Comparison of ENCODE assay signal across 34 cellular contexts in genomic region chr16:50570354-50570753, GRCh38.
"Had no signal": no experiment of that assay in that cellular context is flagged by ENCODE, and none has a peak within 500 bp of the region (broad histone marks: within the 10 kb centered on the region; RNA-seq: fewer than 3 reads in every experiment).

No MANE protein-coding gene starts in this region.

- H3K9me3 ChIP-seq: adrenal gland, body of pancreas, breast epithelium had no signal

- H3K27me3 Mint-ChIP-seq: activated CD4-positive, alpha-beta memory T cell treated with anti-CD3 and anti-CD28 coated beads for 36 hours; activated CD4-positive, alpha-beta T cell treated with anti-CD3 and anti-CD28 coated beads, Interleukin-2, amount 10 ng/mL, durations not matched to agents 24 days and 14 days; activated CD8-positive, alpha-beta T cell treated with anti-CD3 and anti-CD28 coated beads for 36 hours; activated naive CD8-positive, alpha-beta T cell treated with anti-CD3 and anti-CD28 coated beads for 36 hours; activated T-helper 17 cell treated with anti-CD3 and anti-CD28 coated beads, Interleukin-2, amount 50 U/mL, for 72 hours; T-cell; T-helper 17 cell had no signal

- H3K27ac Mint-ChIP-seq: activated B cell treated with CpG ODN at 0.5 μM for 24 hours; activated CD4-positive, alpha-beta memory T cell treated with anti-CD3 and anti-CD28 coated beads for 36 hours; activated CD4-positive, alpha-beta T cell treated with anti-CD3 and anti-CD28 coated beads, Interleukin-2, amount 10 ng/mL, durations not matched to agents 24 days and 14 days; activated CD8-positive, alpha-beta T cell treated with anti-CD3 and anti-CD28 coated beads for 36 hours; activated naive CD4-positive, alpha-beta T cell treated with anti-CD3 and anti-CD28 coated beads for 36 hours; activated naive CD8-positive, alpha-beta T cell treated with anti-CD3 and anti-CD28 coated beads for 36 hours; activated T-cell treated with anti-CD3 and anti-CD28 coated beads, Interleukin-2, amount 50 U/mL, for 72 hours; activated T-helper 1 cell treated with anti-CD3 and anti-CD28 coated beads, Interleukin-12 subunit alpha, Interleukin-12 subunit beta, Interleukin-2, Interleukin-4 antibody, amounts not matched to agents 30 ng/mL and 10 ng/mL and 1 ng/mL, durations not matched to agents 14 hours and 24 hours and 36 hours; activated T-helper 17 cell treated with anti-CD3 and anti-CD28 coated beads, Interleukin-2, amount 50 U/mL, for 72 hours; T-cell; T-helper 17 cell had no signal

- H3K4me3 Mint-ChIP-seq: activated B cell treated with CpG ODN at 0.5 μM for 24 hours; activated CD4-positive, alpha-beta memory T cell treated with anti-CD3 and anti-CD28 coated beads for 36 hours; activated CD4-positive, alpha-beta T cell treated with anti-CD3 and anti-CD28 coated beads, Interleukin-2, amount 10 ng/mL, durations not matched to agents 24 days and 14 days; activated CD8-positive, alpha-beta T cell treated with anti-CD3 and anti-CD28 coated beads for 36 hours; activated naive CD4-positive, alpha-beta T cell treated with anti-CD3 and anti-CD28 coated beads for 36 hours; activated naive CD8-positive, alpha-beta T cell treated with anti-CD3 and anti-CD28 coated beads for 36 hours; activated T-cell treated with anti-CD3 and anti-CD28 coated beads, Interleukin-2, amount 50 U/mL, for 4 hours; activated T-cell treated with anti-CD3 and anti-CD28 coated beads, Interleukin-2, amount 50 U/mL, for 72 hours; activated T-helper 1 cell treated with anti-CD3 and anti-CD28 coated beads, Interleukin-12 subunit alpha, Interleukin-12 subunit beta, Interleukin-2, Interleukin-4 antibody, amounts not matched to agents 30 ng/mL and 10 ng/mL and 1 ng/mL, durations not matched to agents 14 hours and 24 hours and 36 hours; activated T-helper 17 cell treated with anti-CD3 and anti-CD28 coated beads, Interleukin-2, amount 50 U/mL, for 72 hours; T-cell; T-helper 17 cell had no signal

- H3K4me3 ChIP-seq: adrenal gland, body of pancreas, breast epithelium had no signal

- FAIRE-seq: astrocyte, TTC549 had no signal

- H3K9me3 Mint-ChIP-seq: activated B cell treated with CpG ODN at 0.5 μM for 24 hours; activated CD4-positive, alpha-beta memory T cell treated with anti-CD3 and anti-CD28 coated beads for 36 hours; activated CD4-positive, alpha-beta T cell treated with anti-CD3 and anti-CD28 coated beads, Interleukin-2, amount 10 ng/mL, durations not matched to agents 24 days and 14 days; activated CD8-positive, alpha-beta T cell treated with anti-CD3 and anti-CD28 coated beads for 36 hours; activated naive CD4-positive, alpha-beta T cell treated with anti-CD3 and anti-CD28 coated beads for 36 hours; activated naive CD4-positive, alpha-beta T cell treated with anti-CD3 and anti-CD28 coated beads, Interleukin-2, amount 50 U/mL, for 72 hours; activated naive CD8-positive, alpha-beta T cell treated with anti-CD3 and anti-CD28 coated beads for 36 hours; activated T-cell treated with anti-CD3 and anti-CD28 coated beads, Interleukin-2, amount 50 U/mL, for 4 hours; activated T-cell treated with anti-CD3 and anti-CD28 coated beads, Interleukin-2, amount 50 U/mL, for 72 hours; activated T-helper 1 cell treated with anti-CD3 and anti-CD28 coated beads, Interleukin-12 subunit alpha, Interleukin-12 subunit beta, Interleukin-2, Interleukin-4 antibody, amounts not matched to agents 30 ng/mL and 10 ng/mL and 1 ng/mL, durations not matched to agents 14 hours and 24 hours and 36 hours; activated T-helper 17 cell treated with anti-CD3 and anti-CD28 coated beads, Interleukin-2, amount 50 U/mL, for 72 hours; T-cell had no signal

- H3K36me3 ChIP-seq: adrenal gland, brain microvascular endothelial cell, breast epithelium had no signal

- H3K36me3 Mint-ChIP-seq: activated CD4-positive, alpha-beta memory T cell treated with anti-CD3 and anti-CD28 coated beads for 36 hours; activated naive CD8-positive, alpha-beta T cell treated with anti-CD3 and anti-CD28 coated beads for 36 hours had no signal

- H3K27ac ChIP-seq: adrenal gland, body of pancreas, brain microvascular endothelial cell, breast epithelium, VCaP had no signal

- DNase-seq: activated B cell treated with CpG ODN at 0.5 μM for 24 hours; activated CD4-positive, alpha-beta memory T cell treated with anti-CD3 and anti-CD28 coated beads for 36 hours; activated CD4-positive, alpha-beta T cell treated with anti-CD3 and anti-CD28 coated beads for 4 hours; activated CD4-positive, alpha-beta T cell treated with anti-CD3 and anti-CD28 coated beads, Interleukin-2, amount 10 ng/mL, durations not matched to agents 24 days and 14 days; activated CD4-positive, alpha-beta T cell treated with anti-CD3 and anti-CD28 coated beads, Interleukin-2, amount 50 U/mL, for 1 hour; activated CD4-positive, alpha-beta T cell treated with anti-CD3 and anti-CD28 coated beads, Interleukin-2, amount 50 U/mL, for 4 hours; activated CD4-positive, CD25-positive, alpha-beta regulatory T cell treated with anti-CD3 and anti-CD28 coated beads, Interleukin-2, amount 50 U/mL, for 72 hours; activated CD8-positive, alpha-beta memory T cell treated with anti-CD3 and anti-CD28 coated beads, Interleukin-2, amount 50 U/mL, for 4 hours; activated CD8-positive, alpha-beta T cell treated with anti-CD3 and anti-CD28 coated beads for 36 hours; activated effector memory CD4-positive, alpha-beta T cell treated with anti-CD3 and anti-CD28 coated beads, Interleukin-2, amount 50 U/mL, for 16 hours; activated gamma-delta T cell treated with Interleukin-2 at 50 U/mL for 16 hours; activated naive CD4-positive, alpha-beta T cell; activated naive CD4-positive, alpha-beta T cell treated with anti-CD3 and anti-CD28 coated beads for 36 hours; activated naive CD4-positive, alpha-beta T cell treated with anti-CD3 and anti-CD28 coated beads, Interleukin-2, amount 50 U/mL, for 16 hours; activated naive CD8-positive, alpha-beta T cell treated with anti-CD3 and anti-CD28 coated beads for 36 hours; activated T-cell treated with anti-CD3 and anti-CD28 coated beads for 4 hours; activated T-cell treated with anti-CD3 and anti-CD28 coated beads, Interleukin-2, amount 50 U/mL, for 1 hour; activated T-cell treated with anti-CD3 and anti-CD28 coated beads, Interleukin-2, amount 50 U/mL, for 4 hours; activated T-cell treated with anti-CD3 and anti-CD28 coated beads, Interleukin-2, amount 50 U/mL, for 72 hours; adrenal gland; amniotic stem cell; body of pancreas; brain microvascular endothelial cell; central memory CD4-positive, alpha-beta T cell; cerebellar nuclear complex; T-cell; T-helper 17 cell had no signal

- H3K4me1 ChIP-seq: body of pancreas, breast epithelium had no signal

- H3K4me1 Mint-ChIP-seq: activated B cell treated with CpG ODN at 0.5 μM for 24 hours; activated CD4-positive, alpha-beta T cell treated with anti-CD3 and anti-CD28 coated beads, Interleukin-2, amount 10 ng/mL, durations not matched to agents 24 days and 14 days; activated T-helper 17 cell treated with anti-CD3 and anti-CD28 coated beads, Interleukin-2, amount 50 U/mL, for 72 hours had no signal
